Comparison of ENCODE assay signal across 8 cellular contexts in the genomic region with DNA sequence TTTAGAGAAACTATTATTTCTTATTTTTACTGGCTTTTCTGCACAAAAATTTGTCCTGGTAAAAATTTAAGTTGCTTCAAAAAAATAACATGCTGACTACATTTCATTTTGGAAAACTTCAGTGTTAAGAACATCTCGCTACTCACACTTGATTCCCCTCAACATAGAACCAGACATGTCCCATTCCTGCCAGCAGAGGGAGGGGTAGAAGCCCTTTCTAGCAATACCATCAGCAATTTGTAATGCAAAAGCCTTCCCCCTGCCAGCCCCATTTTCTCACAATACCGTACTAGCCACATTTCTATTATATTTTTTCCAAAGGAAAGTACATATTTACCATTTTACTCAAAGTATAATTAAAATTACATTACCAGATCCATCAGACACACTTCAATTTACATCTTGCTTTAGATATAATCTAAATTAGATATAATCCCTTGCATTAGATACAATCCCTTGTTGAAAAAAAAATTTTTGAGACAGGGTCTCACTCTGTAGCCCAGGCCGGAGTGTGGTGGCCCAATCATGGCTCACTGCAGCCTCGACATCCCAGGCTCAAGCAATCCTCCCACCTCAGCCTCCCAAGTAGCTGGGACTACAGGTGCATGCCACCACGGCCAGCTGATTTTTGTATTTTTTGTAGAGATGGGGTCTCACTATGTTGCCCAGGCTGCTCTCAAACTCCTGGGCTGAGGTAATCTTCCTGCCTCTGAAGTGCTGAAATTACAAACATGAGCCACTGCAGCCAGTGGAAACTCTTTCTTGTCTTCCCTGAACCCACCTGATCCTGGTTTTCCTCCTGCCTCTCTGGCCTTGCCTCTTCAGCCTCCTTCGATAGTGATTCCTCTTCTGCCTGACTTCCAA. TPM values are rescaled to one million over a fixed set of nuclear protein-coding genes. Genes with fewer than 3 reads are reported as not detected.
DNase-seq lines count a peak whose midpoint lies in the region; ATAC-seq lines count a peak whose summit lies in the region.

No MANE protein-coding gene starts in this region.

- no peaks in the 10 kb centered on the region for H3K36me3 ChIP-seq in trophoblast cell (ENCODE audit: control insufficient read depth in 1 of 2, insufficient read depth in 2 of 2, low read length in 2 of 2)

- ATAC-seq in GM21576 (IDR thresholded peaks at IDR 0.05; ENCODE audit: unreplicated experiment) (peak; percentile 63), GM21423 (IDR thresholded peaks at IDR 0.05; ENCODE audit: unreplicated experiment) (no peak)

- H3K9me3 Mint-ChIP-seq in activated CD4-positive, alpha-beta T cell treated with anti-CD3 and anti-CD28 coated beads, Interleukin-2, amount 10 ng/mL, durations not matched to agents 24 days and 14 days = no peaks in the 10 kb centered on the region

- H3K36me3 Mint-ChIP-seq in activated CD4-positive, alpha-beta T cell treated with anti-CD3 and anti-CD28 coated beads, Interleukin-2, amount 10 ng/mL, durations not matched to agents 24 days and 14 days (ENCODE audit: low read depth) = no peaks in the 10 kb centered on the region

- no peaks in the 10 kb centered on the region for H3K79me1 ChIP-seq in trophoblast cell (ENCODE audit: low read length)

- DNase-seq in NCI-H510A treated with DMSO at 0.1 percent for 48 hours (lab: John Stamatoyannopoulos, UW) (peak; percentile 31), NCI-H510A (lab: John Stamatoyannopoulos, UW) (no peak), MV-4-11 (lab: John Stamatoyannopoulos, UW) (peak; percentile 52), foreskin melanocyte (peak; percentile 38), trophoblast cell (peak; percentile 66 to 88)
- peak; percentile 69 for DNase-seq in activated CD4-positive, alpha-beta T cell treated with anti-CD3 and anti-CD28 coated beads, Interleukin-2, amount 10 ng/mL, durations not matched to agents 24 days and 14 days

- H4K8ac ChIP-seq in trophoblast cell (ENCODE audit: low read depth, low read length) = no peak overlapping the region

- H3K4ac ChIP-seq in trophoblast cell (ENCODE audit: low read depth, low read length) = no peak overlapping the region

- no peak overlapping the region for H3K27ac Mint-ChIP-seq in activated CD4-positive, alpha-beta T cell treated with anti-CD3 and anti-CD28 coated beads, Interleukin-2, amount 10 ng/mL, durations not matched to agents 24 days and 14 days

- no peak overlapping the region for H3K14ac ChIP-seq in trophoblast cell (ENCODE audit: low read length)

- no peak overlapping the region for H2AFZ ChIP-seq in trophoblast cell (ENCODE audit: insufficient read depth, low read length, poor library complexity)

- H3K27ac ChIP-seq in trophoblast cell (ENCODE audit: low read depth, low read length) = no peak overlapping the region

- no peak overlapping the region for H3K18ac ChIP-seq in trophoblast cell (ENCODE audit: low read length)

- H3K79me2 ChIP-seq in trophoblast cell (ENCODE audit: control insufficient read depth, insufficient read depth, low read length, poor library complexity) = no peaks in the 10 kb centered on the region

- H3K4me1 ChIP-seq in trophoblast cell (ENCODE audit: control insufficient read depth in 1 of 2, insufficient read depth in 2 of 2, low read length in 2 of 2) = no peaks in the 10 kb centered on the region

- H3K27me3 ChIP-seq in trophoblast cell (ENCODE audit: insufficient read depth, low read length) = no peaks in the 10 kb centered on the region

- H3K4me2 ChIP-seq in trophoblast cell (ENCODE audit: low read length) = no peak overlapping the region

- H2BK120ac ChIP-seq in trophoblast cell (ENCODE audit: insufficient read depth, low read length, poor library complexity) = no peak overlapping the region

- no peak overlapping the region for H2AK5ac ChIP-seq in trophoblast cell (ENCODE audit: low read length)

- H3K4me3 Mint-ChIP-seq in activated CD4-positive, alpha-beta T cell treated with anti-CD3 and anti-CD28 coated beads, Interleukin-2, amount 10 ng/mL, durations not matched to agents 24 days and 14 days = no peak overlapping the region

- no CpG with 5 or more reads among the region's 6 CpGs for WGBS in trophoblast cell (ENCODE audit: extremely low coverage, insufficient coverage, insufficient read length)

- no peak overlapping the region for H4K12ac ChIP-seq in trophoblast cell (ENCODE audit: low read depth, low read length)

- no peaks in the 10 kb centered on the region for H3K9me3 ChIP-seq in trophoblast cell (ENCODE audit: insufficient read depth, low read depth, low read length)

- H3K9ac ChIP-seq in trophoblast cell (ENCODE audit: low read length) = no peak overlapping the region

- H3K27me3 Mint-ChIP-seq in activated CD4-positive, alpha-beta T cell treated with anti-CD3 and anti-CD28 coated beads, Interleukin-2, amount 10 ng/mL, durations not matched to agents 24 days and 14 days = no peaks in the 10 kb centered on the region

- H3K4me1 Mint-ChIP-seq in activated CD4-positive, alpha-beta T cell treated with anti-CD3 and anti-CD28 coated beads, Interleukin-2, amount 10 ng/mL, durations not matched to agents 24 days and 14 days = no peaks in the 10 kb centered on the region

- no peak overlapping the region for H2BK5ac ChIP-seq in trophoblast cell (ENCODE audit: low read depth, low read length, poor library complexity)

- no peak overlapping the region for H3K23ac ChIP-seq in trophoblast cell (ENCODE audit: low read length)

- intact Hi-C loops in activated CD4-positive, alpha-beta T cell treated with anti-CD3 and anti-CD28 coated beads, Interleukin-2, amount 10 ng/mL, durations not matched to agents 24 days and 14 days (cut with micrococcal nuclease) = no loop called here

- no peak overlapping the region for H4K91ac ChIP-seq in trophoblast cell (ENCODE audit: low read depth, low read length)

- H3K4me3 ChIP-seq in trophoblast cell (ENCODE audit: low read depth, low read length) = no peak overlapping the region

- no peak overlapping the region for H2BK12ac ChIP-seq in trophoblast cell (ENCODE audit: low read length)

RNA-seq across cellular contexts. Expression of a gene that starts 39.6 kb away (rescaled TPM):
- 4.5 and 5.1 TPM in 2 replicates for total RNA-seq in activated CD4-positive, alpha-beta T cell treated with anti-CD3 and anti-CD28 coated beads, Interleukin-2, amount 10 ng/mL, durations not matched to agents 24 days and 14 days
- polyA plus RNA-seq in trophoblast cell (2013) = 1.1 and 1.5 TPM in 2 replicates

RNA-seq across cellular contexts. Expression of a gene that starts 45.2 kb away (rescaled TPM):
- 0.30 and 0.59 TPM in 2 replicates for total RNA-seq in activated CD4-positive, alpha-beta T cell treated with anti-CD3 and anti-CD28 coated beads, Interleukin-2, amount 10 ng/mL, durations not matched to agents 24 days and 14 days
- 0.45 and 0.60 TPM in 2 replicates for polyA plus RNA-seq in trophoblast cell (2013)
